ENCODE assay signal across 21 cellular contexts in genomic region chr10:21637795-21638194, GRCh38.
"Had no signal": no experiment of that assay in that cellular context is flagged by ENCODE, and none has a peak within 500 bp of the region (broad histone marks: within the 10 kb centered on the region; RNA-seq: fewer than 3 reads in every experiment).

No MANE protein-coding gene starts in this region.

- H3K27me3 ChIP-seq: heart right ventricle, right lobe of liver, thyroid gland had no signal

- H3K9me3 Mint-ChIP-seq: activated CD4-positive, alpha-beta memory T cell treated with anti-CD3 and anti-CD28 coated beads, Interleukin-2, amount 10 ng/mL, durations not matched to agents 7 days and 5 days; activated naive CD8-positive, alpha-beta T cell treated with anti-CD3 and anti-CD28 coated beads, Interleukin-2, amount 50 U/mL, for 24 hours; activated T-cell treated with anti-CD3 and anti-CD28 coated beads, Interleukin-2, amount 50 U/mL, for 72 hours; natural killer cell treated with Interleukin-12 subunit alpha and Interleukin-12 subunit beta and Interleukin-15 and Interleukin-18, amount 100 ng/mL, for 72 hours; stimulated activated naive CD8-positive, alpha-beta T cell treated with anti-CD3 and anti-CD28 coated beads, Interleukin-15, Interleukin-2, amounts not matched to agents 100 ng/mL and 50 ng/mL, for 24 hours had no signal

- DNase-seq: activated CD4-positive, alpha-beta memory T cell treated with anti-CD3 and anti-CD28 coated beads, Interleukin-2, amount 10 ng/mL, durations not matched to agents 7 days and 5 days; activated CD4-positive, alpha-beta T cell treated with anti-CD3 and anti-CD28 coated beads for 4 hours; activated CD4-positive, CD25-positive, alpha-beta regulatory T cell; activated gamma-delta T cell; activated naive CD4-positive, alpha-beta T cell treated with anti-CD3 and anti-CD28 coated beads, Interleukin-2, amount 50 U/mL, for 16 hours; activated naive CD8-positive, alpha-beta T cell treated with anti-CD3 and anti-CD28 coated beads, Interleukin-2, amount 50 U/mL, for 24 hours; activated T-cell treated with anti-CD3 and anti-CD28 coated beads, Interleukin-2, amount 50 U/mL, for 72 hours; effector CD4-positive, alpha-beta T cell; foreskin fibroblast; heart right ventricle; left ventricle myocardium superior; nucleus accumbens; right lobe of liver; stimulated activated CD4-positive, alpha-beta T cell treated with anti-CD3 and anti-CD28 coated beads, Interleukin-1b, Interleukin-23, amount 100 ng/mL, for 48 hours; substantia nigra; T-helper 9 cell; thyroid gland had no signal

- H3K4me3 ChIP-seq: heart right ventricle, right lobe of liver, skin epidermis, thyroid gland had no signal

- H3K9ac ChIP-seq: parathyroid adenoma had no signal

- H3K9me3 ChIP-seq: heart right ventricle, right lobe of liver, thyroid gland had no signal

- H3K36me3 ChIP-seq: thyroid gland had no signal

- ATAC-seq: activated naive CD8-positive, alpha-beta T cell treated with anti-CD3 and anti-CD28 coated beads, Interleukin-2, amount 50 U/mL, for 24 hours; activated T-cell treated with anti-CD3 and anti-CD28 coated beads, Interleukin-2, amount 50 U/mL, for 72 hours; heart right ventricle; left ventricle myocardium superior; natural killer cell treated with Interleukin-12 subunit alpha and Interleukin-12 subunit beta and Interleukin-15 and Interleukin-18, amount 100 ng/mL, for 72 hours; right lobe of liver had no signal

- H3K4me3 Mint-ChIP-seq: activated CD4-positive, alpha-beta memory T cell treated with anti-CD3 and anti-CD28 coated beads, Interleukin-2, amount 10 ng/mL, durations not matched to agents 7 days and 5 days; activated naive CD8-positive, alpha-beta T cell treated with anti-CD3 and anti-CD28 coated beads, Interleukin-2, amount 50 U/mL, for 24 hours; activated T-cell treated with anti-CD3 and anti-CD28 coated beads, Interleukin-2, amount 50 U/mL, for 72 hours; natural killer cell treated with Interleukin-12 subunit alpha and Interleukin-12 subunit beta and Interleukin-15 and Interleukin-18, amount 100 ng/mL, for 72 hours; stimulated activated naive CD8-positive, alpha-beta T cell treated with anti-CD3 and anti-CD28 coated beads, Interleukin-15, Interleukin-2, amounts not matched to agents 100 ng/mL and 50 ng/mL, for 24 hours had no signal

- H3K27ac Mint-ChIP-seq: activated CD4-positive, alpha-beta memory T cell treated with anti-CD3 and anti-CD28 coated beads, Interleukin-2, amount 10 ng/mL, durations not matched to agents 7 days and 5 days; activated naive CD8-positive, alpha-beta T cell treated with anti-CD3 and anti-CD28 coated beads, Interleukin-2, amount 50 U/mL, for 24 hours; natural killer cell treated with Interleukin-12 subunit alpha and Interleukin-12 subunit beta and Interleukin-15 and Interleukin-18, amount 100 ng/mL, for 72 hours; stimulated activated naive CD8-positive, alpha-beta T cell treated with anti-CD3 and anti-CD28 coated beads, Interleukin-15, Interleukin-2, amounts not matched to agents 100 ng/mL and 50 ng/mL, for 24 hours had no signal

- H3K4me1 ChIP-seq: parathyroid adenoma, right lobe of liver had no signal

- H3K4me1 Mint-ChIP-seq: activated CD4-positive, alpha-beta memory T cell treated with anti-CD3 and anti-CD28 coated beads, Interleukin-2, amount 10 ng/mL, durations not matched to agents 7 days and 5 days; activated naive CD8-positive, alpha-beta T cell treated with anti-CD3 and anti-CD28 coated beads, Interleukin-2, amount 50 U/mL, for 24 hours had no signal

- H2AFZ ChIP-seq: parathyroid adenoma had no signal

- H3K27me3 Mint-ChIP-seq: activated CD4-positive, alpha-beta memory T cell treated with anti-CD3 and anti-CD28 coated beads, Interleukin-2, amount 10 ng/mL, durations not matched to agents 7 days and 5 days; activated naive CD8-positive, alpha-beta T cell treated with anti-CD3 and anti-CD28 coated beads, Interleukin-2, amount 50 U/mL, for 24 hours; natural killer cell treated with Interleukin-12 subunit alpha and Interleukin-12 subunit beta and Interleukin-15 and Interleukin-18, amount 100 ng/mL, for 72 hours; stimulated activated naive CD8-positive, alpha-beta T cell treated with anti-CD3 and anti-CD28 coated beads, Interleukin-15, Interleukin-2, amounts not matched to agents 100 ng/mL and 50 ng/mL, for 24 hours had no signal

- H3K27ac ChIP-seq: heart right ventricle, parathyroid adenoma, right lobe of liver, skin epidermis, thyroid gland had no signal
